31 cellular contexts compared by ENCODE assay signal in the genomic region with DNA sequence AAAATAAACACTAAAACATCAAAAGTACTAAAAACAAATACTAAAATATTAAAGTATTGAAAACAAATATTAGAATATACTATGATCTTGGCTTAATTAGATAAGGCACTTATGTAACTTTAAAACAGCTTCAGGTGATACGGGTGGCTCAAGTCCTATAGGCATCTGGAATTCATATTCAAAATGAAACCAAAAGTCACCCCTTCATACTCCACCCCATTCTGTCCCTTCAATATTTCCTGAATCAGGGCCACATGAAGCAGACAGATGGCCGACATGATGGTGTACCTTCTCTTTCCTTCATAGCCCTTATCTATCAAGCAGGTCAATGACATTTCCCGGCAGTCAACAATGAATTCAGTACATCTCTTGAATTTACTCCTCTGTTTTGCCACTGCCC.
"Had no signal": no experiment of that assay in that cellular context is flagged by ENCODE, and none has a peak within 500 bp of the region (broad histone marks: within the 10 kb centered on the region; RNA-seq: fewer than 3 reads in every experiment).

No MANE protein-coding gene starts in this region.

- H3K9ac ChIP-seq: SK-N-SH had no signal

- DNase-seq: Karpas-422, NCI-H1048, NCI-H1092 treated with DMSO at 0.1 percent for 48 hours, NCI-H1105 treated with DMSO at 0.1 percent for 48 hours, NCI-H1417, NCI-H1436, NCI-H146, NCI-H1694, NCI-H187, NCI-H1930, NCI-H2029 treated with DMSO at 0.1 percent for 48 hours, NCI-H2081 treated with DMSO at 0.1 percent for 48 hours, NCI-H2107, NCI-H2171, NCI-H226, NCI-H446 treated with DMSO at 0.1 percent for 48 hours, NCI-H510A, NCI-H524, NCI-H526, NCI-H69, NCI-H748 treated with DMSO at 0.1 percent for 48 hours, NCI-H82, PC-3, Peyer's patch, Right ventricle myocardium superior, RPMI8226, SHP77 treated with DMSO at 0.1 percent for 48 hours, SK-N-SH, SW 1271, T-helper 1 cell had no signal

- H3K4me1 ChIP-seq: Peyer's patch, SJSA1 had no signal

- H3K4me2 ChIP-seq: SK-N-SH had no signal

- H3K36me3 ChIP-seq: Peyer's patch, SJSA1 had no signal

- ATAC-seq: PC-3 had no signal

- H3K9me2 ChIP-seq: SK-N-SH had no signal

- H3K9me3 ChIP-seq: Peyer's patch, SJSA1, SK-N-SH had no signal

- H3K27ac ChIP-seq: Peyer's patch, SJSA1 had no signal

- H3K4me3 ChIP-seq: Peyer's patch, SJSA1 had no signal

- H3K27me3 ChIP-seq: Peyer's patch, SJSA1 had no signal
